Comparison of ENCODE assay signal across 1 cellular context in the genomic region with DNA sequence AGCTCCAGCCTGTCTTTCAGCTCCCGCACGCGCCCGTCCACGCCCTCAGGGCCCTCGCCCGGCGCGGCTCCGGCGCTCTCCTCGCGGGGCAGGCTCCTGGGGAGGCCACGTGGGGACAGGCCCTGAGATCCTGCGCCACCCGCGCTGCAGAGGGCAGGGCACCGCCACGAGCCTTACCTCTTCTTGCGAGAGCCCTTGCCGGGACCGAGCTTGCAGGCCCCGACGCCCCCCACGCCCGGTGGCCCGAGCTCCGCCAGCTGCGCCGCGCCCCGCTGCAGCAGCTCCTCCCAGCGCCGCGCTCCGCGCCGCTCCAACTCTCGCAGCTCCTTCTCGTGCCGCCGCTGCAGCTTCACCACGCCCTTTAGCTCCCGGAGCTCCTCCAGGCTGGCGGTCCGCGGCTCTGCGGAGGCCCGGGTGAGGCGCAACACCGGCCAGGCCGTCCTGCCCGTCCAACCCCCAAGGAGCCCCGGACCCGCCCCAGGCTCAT.
TF ChIP-seq lines count a peak whose summit lies in the region.

No MANE protein-coding gene starts in this region.

TF ChIP-seq in K562, 482 proteins besides CTCF, POLR2A, EP300 and RAD21 (continues in another document):
- no peak for TF ChIP-seq KAT8 (IDR thresholded peaks at IDR 0.05; ENCODE audit: low read depth)
- TF ChIP-seq CC2D1A (IDR thresholded peaks at IDR 0.05): no peak
- peak; percentile 58 for TF ChIP-seq CXXC5 (CRISPR knock-in tag; IDR thresholded peaks at IDR 0.05)
- TF ChIP-seq, protein P1, sequence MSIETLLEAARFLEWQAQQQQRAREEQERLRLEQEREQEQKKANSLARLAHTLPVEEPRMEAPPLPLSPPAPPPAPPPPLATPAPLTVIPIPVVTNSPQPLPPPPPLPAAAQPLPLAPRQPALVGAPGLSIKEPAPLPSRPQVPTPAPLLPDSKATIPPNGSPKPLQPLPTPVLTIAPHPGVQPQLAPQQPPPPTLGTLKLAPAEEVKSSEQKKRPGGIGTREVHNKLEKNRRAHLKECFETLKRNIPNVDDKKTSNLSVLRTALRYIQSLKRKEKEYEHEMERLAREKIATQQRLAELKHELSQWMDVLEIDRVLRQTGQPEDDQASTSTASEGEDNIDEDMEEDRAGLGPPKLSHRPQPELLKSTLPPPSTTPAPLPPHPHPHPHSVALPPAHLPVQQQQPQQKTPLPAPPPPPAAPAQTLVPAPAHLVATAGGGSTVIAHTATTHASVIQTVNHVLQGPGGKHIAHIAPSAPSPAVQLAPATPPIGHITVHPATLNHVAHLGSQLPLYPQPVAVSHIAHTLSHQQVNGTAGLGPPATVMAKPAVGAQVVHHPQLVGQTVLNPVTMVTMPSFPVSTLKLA (conservative IDR thresholded peaks at IDR 0.05): peak; percentile 23 to 59; a peak in 2 of 4 replicates
- no peak for TF ChIP-seq PURB (CRISPR knock-in tag; IDR thresholded peaks at IDR 0.05; ENCODE audit: low read depth)
- no peak for TF ChIP-seq ZNF24 (IDR thresholded peaks at IDR 0.05)
- no peak for TF ChIP-seq ZNF316 (IDR thresholded peaks at IDR 0.05)
- peak; percentile 74; the same call in 1 of the 2 replicates for TF ChIP-seq ZNF282 (CRISPR knock-in tag; IDR thresholded peaks at IDR 0.05)
- TF ChIP-seq SETDB1 (IDR thresholded peaks at IDR 0.05; ENCODE audit: low read length): no peak
- TF ChIP-seq, protein P2, sequence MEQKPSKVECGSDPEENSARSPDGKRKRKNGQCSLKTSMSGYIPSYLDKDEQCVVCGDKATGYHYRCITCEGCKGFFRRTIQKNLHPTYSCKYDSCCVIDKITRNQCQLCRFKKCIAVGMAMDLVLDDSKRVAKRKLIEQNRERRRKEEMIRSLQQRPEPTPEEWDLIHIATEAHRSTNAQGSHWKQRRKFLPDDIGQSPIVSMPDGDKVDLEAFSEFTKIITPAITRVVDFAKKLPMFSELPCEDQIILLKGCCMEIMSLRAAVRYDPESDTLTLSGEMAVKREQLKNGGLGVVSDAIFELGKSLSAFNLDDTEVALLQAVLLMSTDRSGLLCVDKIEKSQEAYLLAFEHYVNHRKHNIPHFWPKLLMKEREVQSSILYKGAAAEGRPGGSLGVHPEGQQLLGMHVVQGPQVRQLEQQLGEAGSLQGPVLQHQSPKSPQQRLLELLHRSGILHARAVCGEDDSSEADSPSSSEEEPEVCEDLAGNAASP (IDR thresholded peaks at IDR 0.05): no peak
- no peak for TF ChIP-seq TRIM28 (IDR thresholded peaks at IDR 0.05)
- TF ChIP-seq GTF2A2 (tag; IDR thresholded peaks at IDR 0.05): no peak
- TF ChIP-seq, protein P3, sequence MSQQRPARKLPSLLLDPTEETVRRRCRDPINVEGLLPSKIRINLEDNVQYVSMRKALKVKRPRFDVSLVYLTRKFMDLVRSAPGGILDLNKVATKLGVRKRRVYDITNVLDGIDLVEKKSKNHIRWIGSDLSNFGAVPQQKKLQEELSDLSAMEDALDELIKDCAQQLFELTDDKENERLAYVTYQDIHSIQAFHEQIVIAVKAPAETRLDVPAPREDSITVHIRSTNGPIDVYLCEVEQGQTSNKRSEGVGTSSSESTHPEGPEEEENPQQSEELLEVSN (IDR thresholded peaks at IDR 0.05; ENCODE audit: borderline replicate concordance in 1 of 2, extremely low read depth in 1 of 2, insufficient read depth in 1 of 2, insufficient read length in 1 of 2, low read depth in 1 of 2, low read length in 1 of 2, poor library complexity in 1 of 2, severe bottlenecking in 1 of 2): peak; percentile 84 to 87
- TF ChIP-seq FOS (IDR thresholded peaks at IDR 0.05; ENCODE audit: extremely low read depth, insufficient read length): no peak
- no peak for TF ChIP-seq NFRKB (IDR thresholded peaks at IDR 0.05; ENCODE audit: low read depth)
- TF ChIP-seq ZBTB34 (CRISPR knock-in tag; IDR thresholded peaks at IDR 0.05): no peak
- TF ChIP-seq ZNF224 (CRISPR knock-in tag; IDR thresholded peaks at IDR 0.05): no peak
- TF ChIP-seq ZNF766 (CRISPR knock-in tag; conservative IDR thresholded peaks at IDR 0.05): no peak
- no peak for TF ChIP-seq CGGBP1 (CRISPR knock-in tag; IDR thresholded peaks at IDR 0.05)
- TF ChIP-seq, protein P4, sequence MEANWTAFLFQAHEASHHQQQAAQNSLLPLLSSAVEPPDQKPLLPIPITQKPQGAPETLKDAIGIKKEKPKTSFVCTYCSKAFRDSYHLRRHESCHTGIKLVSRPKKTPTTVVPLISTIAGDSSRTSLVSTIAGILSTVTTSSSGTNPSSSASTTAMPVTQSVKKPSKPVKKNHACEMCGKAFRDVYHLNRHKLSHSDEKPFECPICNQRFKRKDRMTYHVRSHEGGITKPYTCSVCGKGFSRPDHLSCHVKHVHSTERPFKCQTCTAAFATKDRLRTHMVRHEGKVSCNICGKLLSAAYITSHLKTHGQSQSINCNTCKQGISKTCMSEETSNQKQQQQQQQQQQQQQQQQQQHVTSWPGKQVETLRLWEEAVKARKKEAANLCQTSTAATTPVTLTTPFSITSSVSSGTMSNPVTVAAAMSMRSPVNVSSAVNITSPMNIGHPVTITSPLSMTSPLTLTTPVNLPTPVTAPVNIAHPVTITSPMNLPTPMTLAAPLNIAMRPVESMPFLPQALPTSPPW (CRISPR knock-in tag; IDR thresholded peaks at IDR 0.05): no peak
- TF ChIP-seq MXI1 (IDR thresholded peaks at IDR 0.05; ENCODE audit: low read depth, low read length): no peak
- peak; percentile 65 to 71; a peak in 3 of 4 replicates for TF ChIP-seq NRF1 (conservative IDR thresholded peaks at IDR 0.05 in 1 of 2, IDR thresholded peaks at IDR 0.05 in 1 of 2)
- TF ChIP-seq HLTF (IDR thresholded peaks at IDR 0.05): no peak
- no peak for TF ChIP-seq ZNF140 (CRISPR knock-in tag; IDR thresholded peaks at IDR 0.05)
- TF ChIP-seq ZNF253 (CRISPR knock-in tag; conservative IDR thresholded peaks at IDR 0.05): no peak
- TF ChIP-seq SMAD1 (IDR thresholded peaks at IDR 0.05; ENCODE audit: low read depth, low read length, partially characterized antibody): no peak
- no peak for TF ChIP-seq DIDO1 (tag; IDR thresholded peaks at IDR 0.05; ENCODE audit: low read depth)
- TF ChIP-seq ZNF134 (CRISPR knock-in tag; conservative IDR thresholded peaks at IDR 0.05): no peak
- no peak for TF ChIP-seq ZNF165 (CRISPR knock-in tag; IDR thresholded peaks at IDR 0.05; ENCODE audit: borderline replicate concordance)
- TF ChIP-seq MAX (CRISPR knock-in tag; IDR thresholded peaks at IDR 0.05): peak; percentile 96
- TF ChIP-seq DEAF1 (CRISPR knock-in tag; IDR thresholded peaks at IDR 0.05): no peak
- TF ChIP-seq, protein P5, sequence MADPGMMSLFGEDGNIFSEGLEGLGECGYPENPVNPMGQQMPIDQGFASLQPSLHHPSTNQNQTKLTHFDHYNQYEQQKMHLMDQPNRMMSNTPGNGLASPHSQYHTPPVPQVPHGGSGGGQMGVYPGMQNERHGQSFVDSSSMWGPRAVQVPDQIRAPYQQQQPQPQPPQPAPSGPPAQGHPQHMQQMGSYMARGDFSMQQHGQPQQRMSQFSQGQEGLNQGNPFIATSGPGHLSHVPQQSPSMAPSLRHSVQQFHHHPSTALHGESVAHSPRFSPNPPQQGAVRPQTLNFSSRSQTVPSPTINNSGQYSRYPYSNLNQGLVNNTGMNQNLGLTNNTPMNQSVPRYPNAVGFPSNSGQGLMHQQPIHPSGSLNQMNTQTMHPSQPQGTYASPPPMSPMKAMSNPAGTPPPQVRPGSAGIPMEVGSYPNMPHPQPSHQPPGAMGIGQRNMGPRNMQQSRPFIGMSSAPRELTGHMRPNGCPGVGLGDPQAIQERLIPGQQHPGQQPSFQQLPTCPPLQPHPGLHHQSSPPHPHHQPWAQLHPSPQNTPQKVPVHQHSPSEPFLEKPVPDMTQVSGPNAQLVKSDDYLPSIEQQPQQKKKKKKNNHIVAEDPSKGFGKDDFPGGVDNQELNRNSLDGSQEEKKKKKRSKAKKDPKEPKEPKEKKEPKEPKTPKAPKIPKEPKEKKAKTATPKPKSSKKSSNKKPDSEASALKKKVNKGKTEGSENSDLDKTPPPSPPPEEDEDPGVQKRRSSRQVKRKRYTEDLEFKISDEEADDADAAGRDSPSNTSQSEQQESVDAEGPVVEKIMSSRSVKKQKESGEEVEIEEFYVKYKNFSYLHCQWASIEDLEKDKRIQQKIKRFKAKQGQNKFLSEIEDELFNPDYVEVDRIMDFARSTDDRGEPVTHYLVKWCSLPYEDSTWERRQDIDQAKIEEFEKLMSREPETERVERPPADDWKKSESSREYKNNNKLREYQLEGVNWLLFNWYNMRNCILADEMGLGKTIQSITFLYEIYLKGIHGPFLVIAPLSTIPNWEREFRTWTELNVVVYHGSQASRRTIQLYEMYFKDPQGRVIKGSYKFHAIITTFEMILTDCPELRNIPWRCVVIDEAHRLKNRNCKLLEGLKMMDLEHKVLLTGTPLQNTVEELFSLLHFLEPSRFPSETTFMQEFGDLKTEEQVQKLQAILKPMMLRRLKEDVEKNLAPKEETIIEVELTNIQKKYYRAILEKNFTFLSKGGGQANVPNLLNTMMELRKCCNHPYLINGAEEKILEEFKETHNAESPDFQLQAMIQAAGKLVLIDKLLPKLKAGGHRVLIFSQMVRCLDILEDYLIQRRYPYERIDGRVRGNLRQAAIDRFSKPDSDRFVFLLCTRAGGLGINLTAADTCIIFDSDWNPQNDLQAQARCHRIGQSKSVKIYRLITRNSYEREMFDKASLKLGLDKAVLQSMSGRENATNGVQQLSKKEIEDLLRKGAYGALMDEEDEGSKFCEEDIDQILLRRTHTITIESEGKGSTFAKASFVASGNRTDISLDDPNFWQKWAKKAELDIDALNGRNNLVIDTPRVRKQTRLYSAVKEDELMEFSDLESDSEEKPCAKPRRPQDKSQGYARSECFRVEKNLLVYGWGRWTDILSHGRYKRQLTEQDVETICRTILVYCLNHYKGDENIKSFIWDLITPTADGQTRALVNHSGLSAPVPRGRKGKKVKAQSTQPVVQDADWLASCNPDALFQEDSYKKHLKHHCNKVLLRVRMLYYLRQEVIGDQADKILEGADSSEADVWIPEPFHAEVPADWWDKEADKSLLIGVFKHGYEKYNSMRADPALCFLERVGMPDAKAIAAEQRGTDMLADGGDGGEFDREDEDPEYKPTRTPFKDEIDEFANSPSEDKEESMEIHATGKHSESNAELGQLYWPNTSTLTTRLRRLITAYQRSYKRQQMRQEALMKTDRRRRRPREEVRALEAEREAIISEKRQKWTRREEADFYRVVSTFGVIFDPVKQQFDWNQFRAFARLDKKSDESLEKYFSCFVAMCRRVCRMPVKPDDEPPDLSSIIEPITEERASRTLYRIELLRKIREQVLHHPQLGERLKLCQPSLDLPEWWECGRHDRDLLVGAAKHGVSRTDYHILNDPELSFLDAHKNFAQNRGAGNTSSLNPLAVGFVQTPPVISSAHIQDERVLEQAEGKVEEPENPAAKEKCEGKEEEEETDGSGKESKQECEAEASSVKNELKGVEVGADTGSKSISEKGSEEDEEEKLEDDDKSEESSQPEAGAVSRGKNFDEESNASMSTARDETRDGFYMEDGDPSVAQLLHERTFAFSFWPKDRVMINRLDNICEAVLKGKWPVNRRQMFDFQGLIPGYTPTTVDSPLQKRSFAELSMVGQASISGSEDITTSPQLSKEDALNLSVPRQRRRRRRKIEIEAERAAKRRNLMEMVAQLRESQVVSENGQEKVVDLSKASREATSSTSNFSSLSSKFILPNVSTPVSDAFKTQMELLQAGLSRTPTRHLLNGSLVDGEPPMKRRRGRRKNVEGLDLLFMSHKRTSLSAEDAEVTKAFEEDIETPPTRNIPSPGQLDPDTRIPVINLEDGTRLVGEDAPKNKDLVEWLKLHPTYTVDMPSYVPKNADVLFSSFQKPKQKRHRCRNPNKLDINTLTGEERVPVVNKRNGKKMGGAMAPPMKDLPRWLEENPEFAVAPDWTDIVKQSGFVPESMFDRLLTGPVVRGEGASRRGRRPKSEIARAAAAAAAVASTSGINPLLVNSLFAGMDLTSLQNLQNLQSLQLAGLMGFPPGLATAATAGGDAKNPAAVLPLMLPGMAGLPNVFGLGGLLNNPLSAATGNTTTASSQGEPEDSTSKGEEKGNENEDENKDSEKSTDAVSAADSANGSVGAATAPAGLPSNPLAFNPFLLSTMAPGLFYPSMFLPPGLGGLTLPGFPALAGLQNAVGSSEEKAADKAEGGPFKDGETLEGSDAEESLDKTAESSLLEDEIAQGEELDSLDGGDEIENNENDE (IDR thresholded peaks at IDR 0.05; ENCODE audit: low read depth, low read length): no peak
- TF ChIP-seq RBM25 (IDR thresholded peaks at IDR 0.05; ENCODE audit: low read depth, low read length, severe bottlenecking): no peak
- no peak for TF ChIP-seq SMARCA5 (IDR thresholded peaks at IDR 0.05)
